In the genomic region with DNA sequence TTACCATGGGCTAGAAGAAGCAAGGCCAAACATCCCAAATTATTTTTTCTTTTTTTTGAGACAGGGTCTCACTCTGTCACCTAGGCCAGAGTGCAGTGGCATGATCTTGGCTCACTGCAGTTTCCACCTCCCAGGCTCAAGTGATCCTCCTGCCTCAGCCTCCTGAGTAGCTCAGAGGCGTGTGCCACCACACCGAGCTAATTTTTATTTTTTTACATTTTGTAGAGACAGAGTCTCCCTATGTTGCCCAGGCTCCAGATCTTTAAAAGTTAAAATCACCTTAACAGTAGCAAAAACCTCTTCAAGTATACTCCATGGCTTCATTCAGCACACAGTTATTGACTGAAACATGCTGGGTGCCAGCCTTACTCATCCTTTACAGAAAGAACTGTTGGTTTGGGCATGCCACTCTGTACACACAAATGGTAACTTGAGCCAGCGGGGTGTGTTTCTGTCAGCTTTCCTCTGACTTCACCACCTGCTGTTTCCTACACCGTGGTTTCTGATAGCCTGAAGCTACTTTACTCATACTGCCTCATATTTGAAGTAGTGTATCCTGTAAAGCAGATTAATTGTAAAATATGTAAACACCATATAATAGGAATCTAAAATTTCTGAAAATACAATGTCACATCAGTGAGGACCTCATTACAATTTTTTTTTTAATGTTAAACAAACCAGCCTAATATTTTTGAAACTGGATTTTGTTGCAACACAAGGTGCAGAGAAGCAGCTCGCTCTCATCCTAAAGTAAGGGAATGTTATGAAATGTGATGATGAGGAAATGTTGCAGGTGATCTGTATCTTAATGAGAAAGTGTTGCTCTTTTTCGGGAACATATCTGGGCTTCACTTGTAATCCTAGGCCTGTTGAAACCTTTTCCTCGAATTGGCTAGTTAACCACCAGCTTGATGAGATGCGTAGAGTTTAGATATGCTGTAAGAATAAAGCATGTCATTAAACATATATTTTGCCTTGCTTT, we compare ENCODE assay signal across 1 cellular context.
TF ChIP-seq lines count a peak whose summit lies in the region.

No MANE protein-coding gene starts in this region.

TF ChIP-seq in HEK293, 187 proteins besides CTCF, POLR2A, EP300 and RAD21 (continued from another document):
- TF ChIP-seq ZNF366 (tag by site-specific recombination; conservative IDR thresholded peaks at IDR 0.05) (peak; percentile 81), ZNF660 (tag by site-specific recombination; IDR thresholded peaks at IDR 0.05) (peak; percentile 96), ZBTB20 (tag by site-specific recombination; IDR thresholded peaks at IDR 0.05) (no peak), KLF1 (tag by site-specific recombination; IDR thresholded peaks at IDR 0.05) (peak; percentile 30; the same call in 1 of the 2 replicates), ZNF239 (tag by site-specific recombination; IDR thresholded peaks at IDR 0.05) (no peak), ZNF600 (tag by site-specific recombination; IDR thresholded peaks at IDR 0.05) (peak; percentile 87), ZSCAN23 (tag by site-specific recombination; IDR thresholded peaks at IDR 0.05) (peak; percentile 24; the same call in 1 of the 2 replicates), WT1 (tag by site-specific recombination; IDR thresholded peaks at IDR 0.05) (peak; percentile 81), FEZF1 (tag by site-specific recombination; IDR thresholded peaks at IDR 0.05) (peak; percentile 86), ZNF658 (tag by site-specific recombination; IDR thresholded peaks at IDR 0.05) (no peak), ZBTB48 (tag by site-specific recombination; IDR thresholded peaks at IDR 0.05) (no peak), BCL11A (tag by site-specific recombination; IDR thresholded peaks at IDR 0.05; ENCODE audit: low read depth) (peak; percentile 38; the same call in 1 of the 2 replicates), ZXDB (tag by site-specific recombination; IDR thresholded peaks at IDR 0.05) (peak; percentile 66), ZNF184 (tag by site-specific recombination; IDR thresholded peaks at IDR 0.05) (peak; percentile 80; the same call in 1 of the 2 replicates), ZNF473 (tag by site-specific recombination; IDR thresholded peaks at IDR 0.05) (no peak), ZNF24 (tag by site-specific recombination; IDR thresholded peaks at IDR 0.05) (peak; percentile 89), ZNF394 (tag by site-specific recombination; IDR thresholded peaks at IDR 0.05; ENCODE audit: borderline replicate concordance) (peak; percentile 88; the same call in 1 of the 2 replicates)
- TF ChIP-seq, protein P1, sequence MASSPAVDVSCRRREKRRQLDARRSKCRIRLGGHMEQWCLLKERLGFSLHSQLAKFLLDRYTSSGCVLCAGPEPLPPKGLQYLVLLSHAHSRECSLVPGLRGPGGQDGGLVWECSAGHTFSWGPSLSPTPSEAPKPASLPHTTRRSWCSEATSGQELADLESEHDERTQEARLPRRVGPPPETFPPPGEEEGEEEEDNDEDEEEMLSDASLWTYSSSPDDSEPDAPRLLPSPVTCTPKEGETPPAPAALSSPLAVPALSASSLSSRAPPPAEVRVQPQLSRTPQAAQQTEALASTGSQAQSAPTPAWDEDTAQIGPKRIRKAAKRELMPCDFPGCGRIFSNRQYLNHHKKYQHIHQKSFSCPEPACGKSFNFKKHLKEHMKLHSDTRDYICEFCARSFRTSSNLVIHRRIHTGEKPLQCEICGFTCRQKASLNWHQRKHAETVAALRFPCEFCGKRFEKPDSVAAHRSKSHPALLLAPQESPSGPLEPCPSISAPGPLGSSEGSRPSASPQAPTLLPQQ (tag by site-specific recombination; IDR thresholded peaks at IDR 0.05): 0 out of 2 replicates have a peak, but pooled peaks have one; percentile 62
- TF ChIP-seq, protein P2, sequence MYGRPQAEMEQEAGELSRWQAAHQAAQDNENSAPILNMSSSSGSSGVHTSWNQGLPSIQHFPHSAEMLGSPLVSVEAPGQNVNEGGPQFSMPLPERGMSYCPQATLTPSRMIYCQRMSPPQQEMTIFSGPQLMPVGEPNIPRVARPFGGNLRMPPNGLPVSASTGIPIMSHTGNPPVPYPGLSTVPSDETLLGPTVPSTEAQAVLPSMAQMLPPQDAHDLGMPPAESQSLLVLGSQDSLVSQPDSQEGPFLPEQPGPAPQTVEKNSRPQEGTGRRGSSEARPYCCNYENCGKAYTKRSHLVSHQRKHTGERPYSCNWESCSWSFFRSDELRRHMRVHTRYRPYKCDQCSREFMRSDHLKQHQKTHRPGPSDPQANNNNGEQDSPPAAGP (tag by site-specific recombination; IDR thresholded peaks at IDR 0.05): peak; percentile 78
- TF ChIP-seq, protein P3, sequence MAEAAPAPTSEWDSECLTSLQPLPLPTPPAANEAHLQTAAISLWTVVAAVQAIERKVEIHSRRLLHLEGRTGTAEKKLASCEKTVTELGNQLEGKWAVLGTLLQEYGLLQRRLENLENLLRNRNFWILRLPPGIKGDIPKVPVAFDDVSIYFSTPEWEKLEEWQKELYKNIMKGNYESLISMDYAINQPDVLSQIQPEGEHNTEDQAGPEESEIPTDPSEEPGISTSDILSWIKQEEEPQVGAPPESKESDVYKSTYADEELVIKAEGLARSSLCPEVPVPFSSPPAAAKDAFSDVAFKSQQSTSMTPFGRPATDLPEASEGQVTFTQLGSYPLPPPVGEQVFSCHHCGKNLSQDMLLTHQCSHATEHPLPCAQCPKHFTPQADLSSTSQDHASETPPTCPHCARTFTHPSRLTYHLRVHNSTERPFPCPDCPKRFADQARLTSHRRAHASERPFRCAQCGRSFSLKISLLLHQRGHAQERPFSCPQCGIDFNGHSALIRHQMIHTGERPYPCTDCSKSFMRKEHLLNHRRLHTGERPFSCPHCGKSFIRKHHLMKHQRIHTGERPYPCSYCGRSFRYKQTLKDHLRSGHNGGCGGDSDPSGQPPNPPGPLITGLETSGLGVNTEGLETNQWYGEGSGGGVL (tag by site-specific recombination; IDR thresholded peaks at IDR 0.05): no peak
- TF ChIP-seq, protein P4, sequence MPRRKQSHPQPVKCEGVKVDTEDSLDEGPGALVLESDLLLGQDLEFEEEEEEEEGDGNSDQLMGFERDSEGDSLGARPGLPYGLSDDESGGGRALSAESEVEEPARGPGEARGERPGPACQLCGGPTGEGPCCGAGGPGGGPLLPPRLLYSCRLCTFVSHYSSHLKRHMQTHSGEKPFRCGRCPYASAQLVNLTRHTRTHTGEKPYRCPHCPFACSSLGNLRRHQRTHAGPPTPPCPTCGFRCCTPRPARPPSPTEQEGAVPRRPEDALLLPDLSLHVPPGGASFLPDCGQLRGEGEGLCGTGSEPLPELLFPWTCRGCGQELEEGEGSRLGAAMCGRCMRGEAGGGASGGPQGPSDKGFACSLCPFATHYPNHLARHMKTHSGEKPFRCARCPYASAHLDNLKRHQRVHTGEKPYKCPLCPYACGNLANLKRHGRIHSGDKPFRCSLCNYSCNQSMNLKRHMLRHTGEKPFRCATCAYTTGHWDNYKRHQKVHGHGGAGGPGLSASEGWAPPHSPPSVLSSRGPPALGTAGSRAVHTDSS (tag by site-specific recombination; IDR thresholded peaks at IDR 0.05): no peak; the same call in 1 of the 2 replicates
- TF ChIP-seq, protein P5, sequence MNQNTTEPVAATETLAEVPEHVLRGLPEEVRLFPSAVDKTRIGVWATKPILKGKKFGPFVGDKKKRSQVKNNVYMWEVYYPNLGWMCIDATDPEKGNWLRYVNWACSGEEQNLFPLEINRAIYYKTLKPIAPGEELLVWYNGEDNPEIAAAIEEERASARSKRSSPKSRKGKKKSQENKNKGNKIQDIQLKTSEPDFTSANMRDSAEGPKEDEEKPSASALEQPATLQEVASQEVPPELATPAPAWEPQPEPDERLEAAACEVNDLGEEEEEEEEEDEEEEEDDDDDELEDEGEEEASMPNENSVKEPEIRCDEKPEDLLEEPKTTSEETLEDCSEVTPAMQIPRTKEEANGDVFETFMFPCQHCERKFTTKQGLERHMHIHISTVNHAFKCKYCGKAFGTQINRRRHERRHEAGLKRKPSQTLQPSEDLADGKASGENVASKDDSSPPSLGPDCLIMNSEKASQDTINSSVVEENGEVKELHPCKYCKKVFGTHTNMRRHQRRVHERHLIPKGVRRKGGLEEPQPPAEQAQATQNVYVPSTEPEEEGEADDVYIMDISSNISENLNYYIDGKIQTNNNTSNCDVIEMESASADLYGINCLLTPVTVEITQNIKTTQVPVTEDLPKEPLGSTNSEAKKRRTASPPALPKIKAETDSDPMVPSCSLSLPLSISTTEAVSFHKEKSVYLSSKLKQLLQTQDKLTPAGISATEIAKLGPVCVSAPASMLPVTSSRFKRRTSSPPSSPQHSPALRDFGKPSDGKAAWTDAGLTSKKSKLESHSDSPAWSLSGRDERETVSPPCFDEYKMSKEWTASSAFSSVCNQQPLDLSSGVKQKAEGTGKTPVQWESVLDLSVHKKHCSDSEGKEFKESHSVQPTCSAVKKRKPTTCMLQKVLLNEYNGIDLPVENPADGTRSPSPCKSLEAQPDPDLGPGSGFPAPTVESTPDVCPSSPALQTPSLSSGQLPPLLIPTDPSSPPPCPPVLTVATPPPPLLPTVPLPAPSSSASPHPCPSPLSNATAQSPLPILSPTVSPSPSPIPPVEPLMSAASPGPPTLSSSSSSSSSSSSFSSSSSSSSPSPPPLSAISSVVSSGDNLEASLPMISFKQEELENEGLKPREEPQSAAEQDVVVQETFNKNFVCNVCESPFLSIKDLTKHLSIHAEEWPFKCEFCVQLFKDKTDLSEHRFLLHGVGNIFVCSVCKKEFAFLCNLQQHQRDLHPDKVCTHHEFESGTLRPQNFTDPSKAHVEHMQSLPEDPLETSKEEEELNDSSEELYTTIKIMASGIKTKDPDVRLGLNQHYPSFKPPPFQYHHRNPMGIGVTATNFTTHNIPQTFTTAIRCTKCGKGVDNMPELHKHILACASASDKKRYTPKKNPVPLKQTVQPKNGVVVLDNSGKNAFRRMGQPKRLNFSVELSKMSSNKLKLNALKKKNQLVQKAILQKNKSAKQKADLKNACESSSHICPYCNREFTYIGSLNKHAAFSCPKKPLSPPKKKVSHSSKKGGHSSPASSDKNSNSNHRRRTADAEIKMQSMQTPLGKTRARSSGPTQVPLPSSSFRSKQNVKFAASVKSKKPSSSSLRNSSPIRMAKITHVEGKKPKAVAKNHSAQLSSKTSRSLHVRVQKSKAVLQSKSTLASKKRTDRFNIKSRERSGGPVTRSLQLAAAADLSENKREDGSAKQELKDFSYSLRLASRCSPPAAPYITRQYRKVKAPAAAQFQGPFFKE (tag by site-specific recombination; IDR thresholded peaks at IDR 0.05; ENCODE audit: borderline replicate concordance): no peak
- TF ChIP-seq, protein P6, sequence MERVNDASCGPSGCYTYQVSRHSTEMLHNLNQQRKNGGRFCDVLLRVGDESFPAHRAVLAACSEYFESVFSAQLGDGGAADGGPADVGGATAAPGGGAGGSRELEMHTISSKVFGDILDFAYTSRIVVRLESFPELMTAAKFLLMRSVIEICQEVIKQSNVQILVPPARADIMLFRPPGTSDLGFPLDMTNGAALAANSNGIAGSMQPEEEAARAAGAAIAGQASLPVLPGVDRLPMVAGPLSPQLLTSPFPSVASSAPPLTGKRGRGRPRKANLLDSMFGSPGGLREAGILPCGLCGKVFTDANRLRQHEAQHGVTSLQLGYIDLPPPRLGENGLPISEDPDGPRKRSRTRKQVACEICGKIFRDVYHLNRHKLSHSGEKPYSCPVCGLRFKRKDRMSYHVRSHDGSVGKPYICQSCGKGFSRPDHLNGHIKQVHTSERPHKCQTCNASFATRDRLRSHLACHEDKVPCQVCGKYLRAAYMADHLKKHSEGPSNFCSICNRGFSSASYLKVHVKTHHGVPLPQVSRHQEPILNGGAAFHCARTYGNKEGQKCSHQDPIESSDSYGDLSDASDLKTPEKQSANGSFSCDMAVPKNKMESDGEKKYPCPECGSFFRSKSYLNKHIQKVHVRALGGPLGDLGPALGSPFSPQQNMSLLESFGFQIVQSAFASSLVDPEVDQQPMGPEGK (tag by site-specific recombination; IDR thresholded peaks at IDR 0.05): 0 out of 2 replicates have a peak, but pooled peaks have one; percentile 49
- TF ChIP-seq, protein P7, sequence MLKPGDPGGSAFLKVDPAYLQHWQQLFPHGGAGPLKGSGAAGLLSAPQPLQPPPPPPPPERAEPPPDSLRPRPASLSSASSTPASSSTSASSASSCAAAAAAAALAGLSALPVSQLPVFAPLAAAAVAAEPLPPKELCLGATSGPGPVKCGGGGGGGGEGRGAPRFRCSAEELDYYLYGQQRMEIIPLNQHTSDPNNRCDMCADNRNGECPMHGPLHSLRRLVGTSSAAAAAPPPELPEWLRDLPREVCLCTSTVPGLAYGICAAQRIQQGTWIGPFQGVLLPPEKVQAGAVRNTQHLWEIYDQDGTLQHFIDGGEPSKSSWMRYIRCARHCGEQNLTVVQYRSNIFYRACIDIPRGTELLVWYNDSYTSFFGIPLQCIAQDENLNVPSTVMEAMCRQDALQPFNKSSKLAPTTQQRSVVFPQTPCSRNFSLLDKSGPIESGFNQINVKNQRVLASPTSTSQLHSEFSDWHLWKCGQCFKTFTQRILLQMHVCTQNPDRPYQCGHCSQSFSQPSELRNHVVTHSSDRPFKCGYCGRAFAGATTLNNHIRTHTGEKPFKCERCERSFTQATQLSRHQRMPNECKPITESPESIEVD (tag by site-specific recombination; IDR thresholded peaks at IDR 0.05): peak; percentile 96
- TF ChIP-seq, protein P8, sequence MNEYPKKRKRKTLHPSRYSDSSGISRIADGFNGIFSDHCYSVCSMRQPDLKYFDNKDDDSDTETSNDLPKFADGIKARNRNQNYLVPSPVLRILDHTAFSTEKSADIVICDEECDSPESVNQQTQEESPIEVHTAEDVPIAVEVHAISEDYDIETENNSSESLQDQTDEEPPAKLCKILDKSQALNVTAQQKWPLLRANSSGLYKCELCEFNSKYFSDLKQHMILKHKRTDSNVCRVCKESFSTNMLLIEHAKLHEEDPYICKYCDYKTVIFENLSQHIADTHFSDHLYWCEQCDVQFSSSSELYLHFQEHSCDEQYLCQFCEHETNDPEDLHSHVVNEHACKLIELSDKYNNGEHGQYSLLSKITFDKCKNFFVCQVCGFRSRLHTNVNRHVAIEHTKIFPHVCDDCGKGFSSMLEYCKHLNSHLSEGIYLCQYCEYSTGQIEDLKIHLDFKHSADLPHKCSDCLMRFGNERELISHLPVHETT (tag by site-specific recombination; IDR thresholded peaks at IDR 0.05): peak; percentile 85; the same call in 1 of the 2 replicates
